ENCODE assay signal across 2 cellular contexts in the genomic region with DNA sequence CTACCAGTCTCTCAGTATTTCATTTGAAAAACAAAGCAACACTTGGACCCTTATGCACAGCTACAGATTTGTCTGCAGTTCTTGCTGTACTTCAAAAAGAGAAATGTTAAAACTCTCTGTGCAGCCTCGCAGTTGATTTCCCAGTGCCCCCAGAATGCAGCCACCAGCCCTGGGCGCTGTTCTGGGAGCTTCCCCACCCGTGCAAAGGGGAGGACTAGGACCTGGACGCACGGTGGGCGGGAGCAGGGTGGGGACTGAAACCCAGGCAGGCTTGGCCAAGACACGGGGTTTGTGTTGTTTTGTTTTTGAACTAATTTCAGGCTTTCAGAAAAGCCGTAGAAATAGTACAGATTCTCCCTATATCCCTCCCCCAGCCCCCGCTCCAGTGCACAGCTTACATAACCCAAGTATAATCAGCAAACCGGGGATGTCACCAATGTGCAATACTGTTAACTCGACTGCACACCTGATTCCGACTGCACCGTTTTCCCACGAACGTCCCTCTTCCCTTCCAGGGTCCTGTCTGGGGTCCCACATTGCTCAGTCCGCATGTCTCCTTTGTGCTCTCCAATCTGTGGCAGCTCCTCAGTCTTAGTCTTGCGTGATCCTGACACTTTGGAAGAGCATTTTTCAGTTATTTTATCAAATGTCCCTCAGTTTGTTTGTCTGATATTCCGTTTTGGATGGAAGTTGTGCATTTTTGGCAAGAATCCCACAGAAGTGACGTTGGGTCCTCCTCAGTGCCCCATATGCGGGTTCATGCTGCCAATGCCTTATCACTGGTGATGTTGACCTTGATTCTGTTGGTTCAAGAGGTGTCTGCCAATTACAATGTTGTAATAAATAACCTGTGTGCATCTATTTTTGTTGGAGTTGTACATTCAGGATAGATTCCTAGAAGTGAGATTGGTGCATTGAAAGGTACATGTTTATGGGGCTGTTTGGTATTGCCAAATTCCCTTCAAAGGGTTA.
TF ChIP-seq lines count a peak whose summit lies in the region.

No MANE protein-coding gene starts in this region.

TF ChIP-seq in GM23338, 12 proteins besides CTCF, POLR2A, EP300 and RAD21 (continues in another document):
- TF ChIP-seq ETS1 (IDR thresholded peaks at IDR 0.05) (no peak), POLR2AphosphoS5 (IDR thresholded peaks at IDR 0.05; ENCODE audit: low read depth) (no peak), JUNB (IDR thresholded peaks at IDR 0.05; ENCODE audit: unreplicated experiment) (no peak), NANOG (IDR thresholded peaks at IDR 0.05; ENCODE audit: borderline replicate concordance) (no peak), EZH2 (IDR thresholded peaks at IDR 0.05; ENCODE audit: low read depth, unreplicated experiment) (no peak), STAT1 (IDR thresholded peaks at IDR 0.05; ENCODE audit: unreplicated experiment) (no peak), ZNF331 (CRISPR knock-in tag; IDR thresholded peaks at IDR 0.05; ENCODE audit: low read depth) (no peak), EZH2phosphoT487 (IDR thresholded peaks at IDR 0.05; ENCODE audit: unreplicated experiment) (no peak), CREB1 (CRISPR knock-in tag; IDR thresholded peaks at IDR 0.05; ENCODE audit: low read depth) (no peak)
- TF ChIP-seq, protein P1, sequence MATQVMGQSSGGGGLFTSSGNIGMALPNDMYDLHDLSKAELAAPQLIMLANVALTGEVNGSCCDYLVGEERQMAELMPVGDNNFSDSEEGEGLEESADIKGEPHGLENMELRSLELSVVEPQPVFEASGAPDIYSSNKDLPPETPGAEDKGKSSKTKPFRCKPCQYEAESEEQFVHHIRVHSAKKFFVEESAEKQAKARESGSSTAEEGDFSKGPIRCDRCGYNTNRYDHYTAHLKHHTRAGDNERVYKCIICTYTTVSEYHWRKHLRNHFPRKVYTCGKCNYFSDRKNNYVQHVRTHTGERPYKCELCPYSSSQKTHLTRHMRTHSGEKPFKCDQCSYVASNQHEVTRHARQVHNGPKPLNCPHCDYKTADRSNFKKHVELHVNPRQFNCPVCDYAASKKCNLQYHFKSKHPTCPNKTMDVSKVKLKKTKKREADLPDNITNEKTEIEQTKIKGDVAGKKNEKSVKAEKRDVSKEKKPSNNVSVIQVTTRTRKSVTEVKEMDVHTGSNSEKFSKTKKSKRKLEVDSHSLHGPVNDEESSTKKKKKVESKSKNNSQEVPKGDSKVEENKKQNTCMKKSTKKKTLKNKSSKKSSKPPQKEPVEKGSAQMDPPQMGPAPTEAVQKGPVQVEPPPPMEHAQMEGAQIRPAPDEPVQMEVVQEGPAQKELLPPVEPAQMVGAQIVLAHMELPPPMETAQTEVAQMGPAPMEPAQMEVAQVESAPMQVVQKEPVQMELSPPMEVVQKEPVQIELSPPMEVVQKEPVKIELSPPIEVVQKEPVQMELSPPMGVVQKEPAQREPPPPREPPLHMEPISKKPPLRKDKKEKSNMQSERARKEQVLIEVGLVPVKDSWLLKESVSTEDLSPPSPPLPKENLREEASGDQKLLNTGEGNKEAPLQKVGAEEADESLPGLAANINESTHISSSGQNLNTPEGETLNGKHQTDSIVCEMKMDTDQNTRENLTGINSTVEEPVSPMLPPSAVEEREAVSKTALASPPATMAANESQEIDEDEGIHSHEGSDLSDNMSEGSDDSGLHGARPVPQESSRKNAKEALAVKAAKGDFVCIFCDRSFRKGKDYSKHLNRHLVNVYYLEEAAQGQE (IDR thresholded peaks at IDR 0.05; ENCODE audit: unreplicated experiment) = no peak

TF ChIP-seq in H1, 55 proteins besides CTCF, POLR2A, EP300 and RAD21:
- TF ChIP-seq EGR1 (IDR thresholded peaks at IDR 0.05; ENCODE audit: borderline replicate concordance, low read depth, low read length) = no peak
- TF ChIP-seq CTBP2 (IDR thresholded peaks at IDR 0.05; ENCODE audit: borderline replicate concordance, insufficient read depth, insufficient read length, low read length) = no peak
- no peak for TF ChIP-seq CREB1 (IDR thresholded peaks at IDR 0.05)
- TF ChIP-seq ATF3 (IDR thresholded peaks at IDR 0.05; ENCODE audit: insufficient read depth, low read depth, low read length) = no peak
- TF ChIP-seq KDM5A (IDR thresholded peaks at IDR 0.05; ENCODE audit: low read length) = no peak
- TF ChIP-seq SIN3A (conservative IDR thresholded peaks at IDR 0.05 in 1 of 2, IDR thresholded peaks at IDR 0.05 in 1 of 2; ENCODE audit: low read depth in 1 of 2, low read length in 2 of 2) = no peak
- TF ChIP-seq FOSL1 (IDR thresholded peaks at IDR 0.05; ENCODE audit: insufficient read depth, low read depth, low read length) = no peak
- TF ChIP-seq JUND (IDR thresholded peaks at IDR 0.05; ENCODE audit: low read length) = no peak
- TF ChIP-seq SIX5 (IDR thresholded peaks at IDR 0.05; ENCODE audit: low read depth, low read length) = no peak
- TF ChIP-seq POU5F1 (IDR thresholded peaks at IDR 0.05; ENCODE audit: low read depth, low read length) = no peak
- no peak for TF ChIP-seq POLR2AphosphoS5 (IDR thresholded peaks at IDR 0.05; ENCODE audit: low read depth, low read length)
- no peak for TF ChIP-seq NRF1 (IDR thresholded peaks at IDR 0.05; ENCODE audit: low read depth, low read length)
- TF ChIP-seq, protein P2, sequence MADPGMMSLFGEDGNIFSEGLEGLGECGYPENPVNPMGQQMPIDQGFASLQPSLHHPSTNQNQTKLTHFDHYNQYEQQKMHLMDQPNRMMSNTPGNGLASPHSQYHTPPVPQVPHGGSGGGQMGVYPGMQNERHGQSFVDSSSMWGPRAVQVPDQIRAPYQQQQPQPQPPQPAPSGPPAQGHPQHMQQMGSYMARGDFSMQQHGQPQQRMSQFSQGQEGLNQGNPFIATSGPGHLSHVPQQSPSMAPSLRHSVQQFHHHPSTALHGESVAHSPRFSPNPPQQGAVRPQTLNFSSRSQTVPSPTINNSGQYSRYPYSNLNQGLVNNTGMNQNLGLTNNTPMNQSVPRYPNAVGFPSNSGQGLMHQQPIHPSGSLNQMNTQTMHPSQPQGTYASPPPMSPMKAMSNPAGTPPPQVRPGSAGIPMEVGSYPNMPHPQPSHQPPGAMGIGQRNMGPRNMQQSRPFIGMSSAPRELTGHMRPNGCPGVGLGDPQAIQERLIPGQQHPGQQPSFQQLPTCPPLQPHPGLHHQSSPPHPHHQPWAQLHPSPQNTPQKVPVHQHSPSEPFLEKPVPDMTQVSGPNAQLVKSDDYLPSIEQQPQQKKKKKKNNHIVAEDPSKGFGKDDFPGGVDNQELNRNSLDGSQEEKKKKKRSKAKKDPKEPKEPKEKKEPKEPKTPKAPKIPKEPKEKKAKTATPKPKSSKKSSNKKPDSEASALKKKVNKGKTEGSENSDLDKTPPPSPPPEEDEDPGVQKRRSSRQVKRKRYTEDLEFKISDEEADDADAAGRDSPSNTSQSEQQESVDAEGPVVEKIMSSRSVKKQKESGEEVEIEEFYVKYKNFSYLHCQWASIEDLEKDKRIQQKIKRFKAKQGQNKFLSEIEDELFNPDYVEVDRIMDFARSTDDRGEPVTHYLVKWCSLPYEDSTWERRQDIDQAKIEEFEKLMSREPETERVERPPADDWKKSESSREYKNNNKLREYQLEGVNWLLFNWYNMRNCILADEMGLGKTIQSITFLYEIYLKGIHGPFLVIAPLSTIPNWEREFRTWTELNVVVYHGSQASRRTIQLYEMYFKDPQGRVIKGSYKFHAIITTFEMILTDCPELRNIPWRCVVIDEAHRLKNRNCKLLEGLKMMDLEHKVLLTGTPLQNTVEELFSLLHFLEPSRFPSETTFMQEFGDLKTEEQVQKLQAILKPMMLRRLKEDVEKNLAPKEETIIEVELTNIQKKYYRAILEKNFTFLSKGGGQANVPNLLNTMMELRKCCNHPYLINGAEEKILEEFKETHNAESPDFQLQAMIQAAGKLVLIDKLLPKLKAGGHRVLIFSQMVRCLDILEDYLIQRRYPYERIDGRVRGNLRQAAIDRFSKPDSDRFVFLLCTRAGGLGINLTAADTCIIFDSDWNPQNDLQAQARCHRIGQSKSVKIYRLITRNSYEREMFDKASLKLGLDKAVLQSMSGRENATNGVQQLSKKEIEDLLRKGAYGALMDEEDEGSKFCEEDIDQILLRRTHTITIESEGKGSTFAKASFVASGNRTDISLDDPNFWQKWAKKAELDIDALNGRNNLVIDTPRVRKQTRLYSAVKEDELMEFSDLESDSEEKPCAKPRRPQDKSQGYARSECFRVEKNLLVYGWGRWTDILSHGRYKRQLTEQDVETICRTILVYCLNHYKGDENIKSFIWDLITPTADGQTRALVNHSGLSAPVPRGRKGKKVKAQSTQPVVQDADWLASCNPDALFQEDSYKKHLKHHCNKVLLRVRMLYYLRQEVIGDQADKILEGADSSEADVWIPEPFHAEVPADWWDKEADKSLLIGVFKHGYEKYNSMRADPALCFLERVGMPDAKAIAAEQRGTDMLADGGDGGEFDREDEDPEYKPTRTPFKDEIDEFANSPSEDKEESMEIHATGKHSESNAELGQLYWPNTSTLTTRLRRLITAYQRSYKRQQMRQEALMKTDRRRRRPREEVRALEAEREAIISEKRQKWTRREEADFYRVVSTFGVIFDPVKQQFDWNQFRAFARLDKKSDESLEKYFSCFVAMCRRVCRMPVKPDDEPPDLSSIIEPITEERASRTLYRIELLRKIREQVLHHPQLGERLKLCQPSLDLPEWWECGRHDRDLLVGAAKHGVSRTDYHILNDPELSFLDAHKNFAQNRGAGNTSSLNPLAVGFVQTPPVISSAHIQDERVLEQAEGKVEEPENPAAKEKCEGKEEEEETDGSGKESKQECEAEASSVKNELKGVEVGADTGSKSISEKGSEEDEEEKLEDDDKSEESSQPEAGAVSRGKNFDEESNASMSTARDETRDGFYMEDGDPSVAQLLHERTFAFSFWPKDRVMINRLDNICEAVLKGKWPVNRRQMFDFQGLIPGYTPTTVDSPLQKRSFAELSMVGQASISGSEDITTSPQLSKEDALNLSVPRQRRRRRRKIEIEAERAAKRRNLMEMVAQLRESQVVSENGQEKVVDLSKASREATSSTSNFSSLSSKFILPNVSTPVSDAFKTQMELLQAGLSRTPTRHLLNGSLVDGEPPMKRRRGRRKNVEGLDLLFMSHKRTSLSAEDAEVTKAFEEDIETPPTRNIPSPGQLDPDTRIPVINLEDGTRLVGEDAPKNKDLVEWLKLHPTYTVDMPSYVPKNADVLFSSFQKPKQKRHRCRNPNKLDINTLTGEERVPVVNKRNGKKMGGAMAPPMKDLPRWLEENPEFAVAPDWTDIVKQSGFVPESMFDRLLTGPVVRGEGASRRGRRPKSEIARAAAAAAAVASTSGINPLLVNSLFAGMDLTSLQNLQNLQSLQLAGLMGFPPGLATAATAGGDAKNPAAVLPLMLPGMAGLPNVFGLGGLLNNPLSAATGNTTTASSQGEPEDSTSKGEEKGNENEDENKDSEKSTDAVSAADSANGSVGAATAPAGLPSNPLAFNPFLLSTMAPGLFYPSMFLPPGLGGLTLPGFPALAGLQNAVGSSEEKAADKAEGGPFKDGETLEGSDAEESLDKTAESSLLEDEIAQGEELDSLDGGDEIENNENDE (IDR thresholded peaks at IDR 0.05; ENCODE audit: insufficient replicate concordance, low read length) = no peak
- TF ChIP-seq HDAC6 (IDR thresholded peaks at IDR 0.05; ENCODE audit: low read depth, low read length) = no peak
- TF ChIP-seq BCL11A (IDR thresholded peaks at IDR 0.05; ENCODE audit: low read depth in 2 of 2, low read length in 2 of 2) = no peak
TF ChIP-seq in H1: peak in this region for 0.
